25 cellular contexts compared by ENCODE assay signal in the genomic region with DNA sequence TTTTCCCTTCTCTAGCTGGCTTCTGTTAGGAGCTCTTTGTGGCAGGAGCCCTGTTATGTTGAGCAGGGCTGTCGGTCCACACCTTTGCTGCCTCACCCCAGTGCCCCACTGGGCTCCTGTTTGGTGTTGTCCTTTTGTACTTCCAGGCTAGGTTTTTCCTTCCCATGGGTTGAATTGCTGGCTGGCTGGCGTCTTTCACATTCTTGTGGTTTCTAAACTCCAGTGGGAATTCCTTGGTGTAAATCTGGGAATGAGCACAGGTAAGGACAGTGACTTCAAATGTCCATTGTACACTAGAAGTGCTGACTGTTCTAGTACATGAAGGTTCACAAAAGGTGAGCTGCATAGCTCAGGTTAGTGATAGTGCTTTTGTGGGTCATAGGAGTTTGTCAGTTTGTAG. TPM values are rescaled to one million over a fixed set of nuclear protein-coding genes. Genes with fewer than 3 reads are reported as not detected.
DNase-seq lines count a peak whose midpoint lies in the region; ATAC-seq, FAIRE-seq and TF ChIP-seq lines count a peak whose summit lies in the region.
"Had no signal": no experiment of that assay in that cellular context is flagged by ENCODE, and none has a peak within 500 bp of the region (broad histone marks: within the 10 kb centered on the region; RNA-seq: fewer than 3 reads in every experiment).

No MANE protein-coding gene starts in this region.

- H3K56ac ChIP-seq in IMR-90 (ENCODE audit: extremely low read depth, insufficient read depth, low read length): no peak overlapping the region; the same call in 1 of the 2 replicates

- peak; percentile 78 for ATAC-seq in GM23338
- ATAC-seq in IMR-90 (ENCODE audit: low read depth): no peak
- no peak for ATAC-seq in sciatic nerve
- ATAC-seq: T-cell had no signal

- H4K8ac ChIP-seq in IMR-90 (ENCODE audit: low read depth in 2 of 2, low read length in 2 of 2) (no peak overlapping the region), mesenchymal stem cell (ENCODE audit: low read length) (peak overlapping the region; percentile 42)

- no peaks in the 10 kb centered on the region for H3K36me3 ChIP-seq in GM23338 (ENCODE audit: insufficient read depth)
- no peaks in the 10 kb centered on the region for H3K36me3 ChIP-seq in IMR-90 (ENCODE audit: control insufficient read depth, insufficient read depth, low read length)
- H3K36me3 ChIP-seq in mesenchymal stem cell (ENCODE audit: control insufficient read depth in 1 of 2, insufficient read depth in 2 of 2, low read depth in 1 of 2, low read length in 2 of 2): no peaks in the 10 kb centered on the region
- no peaks in the 10 kb centered on the region for H3K36me3 ChIP-seq in thyroid gland
- H3K36me3 ChIP-seq: esophagus squamous epithelium, HAP-1, SJCRH30, uterus had no signal

- H4K20me1 ChIP-seq in GM23338 (replicated peaks; ENCODE audit: insufficient read depth) (no peaks in the 10 kb centered on the region; the same call in 1 of the 2 replicates), IMR-90 (ENCODE audit: insufficient read depth, low read length) (peaks cover 15% of the 10 kb centered on the region; the same call in 1 of the 2 replicates)

- H2BK20ac ChIP-seq in IMR-90 (ENCODE audit: low read depth, low read length): peak overlapping the region; percentile 26; the same call in 1 of the 2 replicates

- no peaks in the 10 kb centered on the region for H3K9me3 Mint-ChIP-seq in GM23338
- H3K9me3 Mint-ChIP-seq: activated naive CD4-positive, alpha-beta T cell treated with anti-CD3 and anti-CD28 coated beads, Interleukin-2, amount 50 U/mL, for 24 hours; activated T-helper 1 cell treated with anti-CD3 and anti-CD28 coated beads, Interleukin-12 subunit alpha, Interleukin-12 subunit beta, Interleukin-2, Interleukin-4 antibody, amounts not matched to agents 30 ng/mL and 10 ng/mL and 1 ng/mL, durations not matched to agents 14 hours and 24 hours and 36 hours; mesothelial cell of epicardium; nephron progenitor cell; T-cell had no signal

- H3K4me2 ChIP-seq in GM23338 (peak overlapping the region; percentile 61), IMR-90 (ENCODE audit: low read depth, low read length) (no peak overlapping the region), mesenchymal stem cell (ENCODE audit: low read length, poor library complexity, severe bottlenecking) (no peak overlapping the region)

- no peaks in the 10 kb centered on the region for H3F3A ChIP-seq in GM23338 (replicated peaks; ENCODE audit: low read depth)

- H3K23ac ChIP-seq in IMR-90 (ENCODE audit: low read depth, low read length) (0 out of 2 replicates have a peak overlapping the region, but pooled peaks have one; percentile 36), mesenchymal stem cell (ENCODE audit: low read length in 2 of 2) (no peak overlapping the region)

- TF ChIP-seq POLR2A in IMR-90 (IDR thresholded peaks at IDR 0.05; ENCODE audit: low read depth, low read length) (no peak), thyroid gland (IDR thresholded peaks at IDR 0.05) (no peak)

- no peak overlapping the region for H2AK9ac ChIP-seq in IMR-90 (replicated peaks; ENCODE audit: low read depth, low read length, poor library complexity)

- H2BK12ac ChIP-seq in mesenchymal stem cell (ENCODE audit: low read length in 2 of 2): no peak overlapping the region

- H2BK15ac ChIP-seq in IMR-90 (ENCODE audit: low read depth, low read length) (no peak overlapping the region), mesenchymal stem cell (ENCODE audit: low read depth, poor library complexity, severe bottlenecking) (no peak overlapping the region)

- no peak for FAIRE-seq in HTR-8/SVneo (lab: Jason Lieb, UNC)

- H3K27me3 ChIP-seq in GM23338 (ENCODE audit: insufficient read depth): no peaks in the 10 kb centered on the region
- no peaks in the 10 kb centered on the region for H3K27me3 ChIP-seq in IMR-90 (ENCODE audit: control insufficient read depth, insufficient read depth, low read length)
- peaks cover 0 to 3% of the 10 kb centered on the region in 2 experiments for H3K27me3 ChIP-seq in mesenchymal stem cell (ENCODE audit: control insufficient read depth in 1 of 2, insufficient read depth in 1 of 2, low read length in 2 of 2)
- H3K27me3 ChIP-seq in thyroid gland: no peaks in the 10 kb centered on the region
- H3K27me3 ChIP-seq: SJCRH30, uterus had no signal

- intact Hi-C loops in IMR-90 (cut with micrococcal nuclease) (no loop called here), thyroid gland (cut with DNase I) (no loop called here), sciatic nerve (cut with DNase I) (no loop called here)

- H3K9me2 ChIP-seq in GM23338 (ENCODE audit: insufficient read depth): no peaks in the 10 kb centered on the region

- H4K91ac ChIP-seq in IMR-90 (ENCODE audit: insufficient read depth, low read depth, low read length): peak overlapping the region; percentile 51; the same call in 1 of the 2 replicates
- H4K91ac ChIP-seq in mesenchymal stem cell (ENCODE audit: low read length): no peak overlapping the region

- TF ChIP-seq CTCF in GM23338 (conservative IDR thresholded peaks at IDR 0.05; ENCODE audit: low read depth in 2 of 2) (no peak), IMR-90 (conservative IDR thresholded peaks at IDR 0.05; ENCODE audit: low read depth, low read length) (no peak), thyroid gland (IDR thresholded peaks at IDR 0.05) (no peak)

- no TSS peak for BruUV-seq in IMR-90 (replicated peaks; lab: Mats Ljungman, UMichigan)

- H3K4me1 ChIP-seq in GM23338 (ENCODE audit: insufficient read depth) (peaks cover 29% of the 10 kb centered on the region), IMR-90 (ENCODE audit: control insufficient read depth, insufficient read depth, low read length) (peaks cover 7% of the 10 kb centered on the region), mesenchymal stem cell (ENCODE audit: control insufficient read depth, insufficient read depth, low read depth, low read length) (no peaks in the 10 kb centered on the region), thyroid gland (peaks cover 32 to 39% of the 10 kb centered on the region in 2 donors)
- H3K4me1 ChIP-seq: HAP-1, uterus had no signal

- dilution Hi-C loops in IMR-90 (cut with HindIII; ENCODE audit: low sequenced_read_pairs, unreplicated experiment): no loop called here

- H2AFZ ChIP-seq in GM23338 (no peak overlapping the region), IMR-90 (replicated peaks; ENCODE audit: low read length, poor library complexity) (no peak overlapping the region), mesenchymal stem cell (ENCODE audit: low read depth, low read length) (no peak overlapping the region)

- no peak for TF ChIP-seq RAD21 in IMR-90 (IDR thresholded peaks at IDR 0.05; ENCODE audit: low read length)

- H3K27ac ChIP-seq in GM23338 (ENCODE audit: low read depth) (peak overlapping the region; percentile 75), IMR-90 (ENCODE audit: insufficient read depth, low read length) (no peak overlapping the region), mesenchymal stem cell (ENCODE audit: low read length, poor library complexity, severe bottlenecking) (no peak overlapping the region), thyroid gland (no peak overlapping the region)
- H3K27ac ChIP-seq: C4-2B, esophagus squamous epithelium, SJCRH30, uterus had no signal

- H2BK120ac ChIP-seq in IMR-90 (ENCODE audit: low read depth, low read length) (no peak overlapping the region; the same call in 1 of the 2 replicates), mesenchymal stem cell (ENCODE audit: low read depth, low read length) (peak overlapping the region; percentile 64)

- H3K4me3 ChIP-seq in GM23338: no peak overlapping the region
- no peak overlapping the region for H3K4me3 ChIP-seq in IMR-90 (ENCODE audit: insufficient read depth, low read depth, low read length)
- H3K4me3 ChIP-seq in mesenchymal stem cell (ENCODE audit: insufficient read depth in 1 of 2, low read depth in 1 of 2, low read length in 2 of 2): no peak overlapping the region
- H3K4me3 ChIP-seq in thyroid gland (replicated peaks in 1 of 3): no peak overlapping the region
- H3K4me3 ChIP-seq: esophagus squamous epithelium, HAP-1, SJCRH30, uterus had no signal

- peaks cover 26% of the 10 kb centered on the region for H3K4me1 Mint-ChIP-seq in GM23338
- H3K4me1 Mint-ChIP-seq: nephron progenitor cell had no signal

- H3K27me3 Mint-ChIP-seq in GM23338 (ENCODE audit: insufficient read depth, low read depth, poor library complexity): peaks cover 3% of the 10 kb centered on the region
- H3K27me3 Mint-ChIP-seq: activated naive CD4-positive, alpha-beta T cell treated with anti-CD3 and anti-CD28 coated beads, Interleukin-2, amount 50 U/mL, for 24 hours; T-cell had no signal

- no peak overlapping the region; the same call in 2 of the 3 replicates for H3K4me3 Mint-ChIP-seq in GM23338
- H3K4me3 Mint-ChIP-seq: activated naive CD4-positive, alpha-beta T cell treated with anti-CD3 and anti-CD28 coated beads, Interleukin-2, amount 50 U/mL, for 24 hours; activated T-helper 1 cell treated with anti-CD3 and anti-CD28 coated beads, Interleukin-12 subunit alpha, Interleukin-12 subunit beta, Interleukin-2, Interleukin-4 antibody, amounts not matched to agents 30 ng/mL and 10 ng/mL and 1 ng/mL, durations not matched to agents 14 hours and 24 hours and 36 hours; mesothelial cell of epicardium; nephron progenitor cell; T-cell had no signal

- H2AK5ac ChIP-seq in IMR-90 (ENCODE audit: low read depth, low read length): peak overlapping the region; percentile 51; the same call in 1 of the 2 replicates
- H2AK5ac ChIP-seq in mesenchymal stem cell (ENCODE audit: low read length, severe bottlenecking): no peak overlapping the region

- H4K5ac ChIP-seq in IMR-90 (ENCODE audit: low read depth, low read length): no peak overlapping the region

- H3K14ac ChIP-seq in IMR-90 (replicated peaks; ENCODE audit: low read depth, low read length) (0 out of 2 replicates have a peak overlapping the region, but pooled peaks have one; percentile 71), mesenchymal stem cell (ENCODE audit: low read length in 2 of 2) (peak overlapping the region in 1 of 2 experiments; percentile 81)

- POLR2A ChIA-PET in IMR-90 (lab: Charles Lee; ENCODE audit: unreplicated experiment): no interaction called here

- in situ Hi-C loops in IMR-90 (cut with MboI; ENCODE audit: low sequenced_read_pairs): no loop called here

- peaks cover 4% of the 10 kb centered on the region for H3K9me1 ChIP-seq in IMR-90 (ENCODE audit: insufficient read depth, low read length)

- H3K79me2 ChIP-seq in GM23338 (replicated peaks; ENCODE audit: insufficient read depth): peaks cover 36% of the 10 kb centered on the region

- 100% methylated on average over 1 of the region's 2 CpGs; no CpG with 5 or more reads in 1 of the 2 experiments for WGBS in IMR-90 (ENCODE audit: extremely low coverage in 2 of 2, insufficient read length in 1 of 2), 2 experiments
- 34% methylated on average over 2 of the region's 2 CpGs for WGBS in mesenchymal stem cell
- WGBS in thyroid gland, 2 donors: 78 to 96% methylated on average over 2 of the region's 2 CpGs

- H3K9ac ChIP-seq in IMR-90 (ENCODE audit: low read depth, low read length): no peak overlapping the region
- H3K9ac ChIP-seq in mesenchymal stem cell (ENCODE audit: low read length): no peak overlapping the region

- H3K18ac ChIP-seq in IMR-90 (ENCODE audit: low read depth, low read length) (no peak overlapping the region), mesenchymal stem cell (ENCODE audit: low read depth in 1 of 2, low read length in 2 of 2) (no peak overlapping the region)

- peak overlapping the region; percentile 75 for H3K27ac Mint-ChIP-seq in GM23338
- H3K27ac Mint-ChIP-seq: activated T-helper 1 cell treated with anti-CD3 and anti-CD28 coated beads, Interleukin-12 subunit alpha, Interleukin-12 subunit beta, Interleukin-2, Interleukin-4 antibody, amounts not matched to agents 30 ng/mL and 10 ng/mL and 1 ng/mL, durations not matched to agents 14 hours and 24 hours and 36 hours; mesothelial cell of epicardium; nephron progenitor cell; T-cell had no signal

- H3K9me3 ChIP-seq in IMR-90 (ENCODE audit: control insufficient read depth, insufficient read depth, low read length) (no peaks in the 10 kb centered on the region), mesenchymal stem cell (ENCODE audit: control insufficient read depth, low read length) (no peaks in the 10 kb centered on the region), thyroid gland (no peaks in the 10 kb centered on the region)
- H3K9me3 ChIP-seq: esophagus squamous epithelium, HAP-1, uterus had no signal

- H3K4ac ChIP-seq in IMR-90 (ENCODE audit: low read depth, low read length): no peak overlapping the region
- H3K4ac ChIP-seq in mesenchymal stem cell (ENCODE audit: low read depth in 1 of 2, low read length in 2 of 2): no peak overlapping the region

- H3K79me1 ChIP-seq in IMR-90 (ENCODE audit: low read depth in 1 of 2, low read length in 2 of 2) (peaks cover 35 to 78% of the 10 kb centered on the region in 2 experiments), mesenchymal stem cell (replicated peaks; ENCODE audit: low read length, poor library complexity, severe bottlenecking) (no peaks in the 10 kb centered on the region)

- H3K36me3 Mint-ChIP-seq in GM23338 (ENCODE audit: low read depth): no peaks in the 10 kb centered on the region
- H3K36me3 Mint-ChIP-seq: mesothelial cell of epicardium had no signal

- CTCF ChIA-PET in IMR-90 (lab: Yijun Ruan, JAX): no interaction called here

- DNase-seq in GM23338 (ENCODE audit: low spot score) (peak; percentile 28), IMR-90 (no peak), astrocyte of the hippocampus (ENCODE audit: low read depth, low spot score) (peak; percentile 51), mesenchymal stem cell (no peak), thyroid gland (no peak), sciatic nerve (ENCODE audit: low spot score) (no peak), HTR-8/SVneo (ENCODE audit: insufficient read length, low spot score) (no peak)
- no peak for DNase-seq in activated T-cell treated with anti-CD3 and anti-CD28 coated beads, Interleukin-2, amount 50 U/mL, for 48 hours
- DNase-seq: effector CD8-positive, alpha-beta T cell; esophagus squamous epithelium; NCI-H1092; NCI-H2029; NCI-H2227 treated with DMSO at 0.1 percent for 48 hours; nephron progenitor cell; posterior cingulate gyrus; stimulated activated CD4-positive, alpha-beta T cell treated with anti-CD3 and anti-CD28 coated beads, Interleukin-1b, Interleukin-23, amount 100 ng/mL, for 48 hours; substantia nigra; T-cell; uterus had no signal

- H2BK5ac ChIP-seq in IMR-90 (ENCODE audit: low read depth, low read length, poor library complexity, severe bottlenecking): no peak overlapping the region
- no peak overlapping the region for H2BK5ac ChIP-seq in mesenchymal stem cell (ENCODE audit: low read depth, low read length, poor library complexity, severe bottlenecking)

RNA-seq across cellular contexts. Expression of gene RASGRF2, which starts 30.4 kb away (rescaled TPM):
- 15.0 and 19.2 TPM in 2 replicates for total RNA-seq in GM23338 (2014; rRNA removed; shearing (Covaris generic))
- polyA plus RNA-seq in GM23338 (2016; fragmentation: Nextera tagmentation; extraction: Ambion mirVana): 4.3 and 5.0 TPM in 2 replicates
- 5.0 and 5.3 TPM in 2 replicates for total RNA-seq in IMR-90 (2012; rRNA removed)
- 2.9 and 3.0 TPM in 2 replicates for polyA plus RNA-seq in IMR-90 (2012; rRNA removed)
- 1.1 and 1.3 TPM in 2 replicates for polyA plus RNA-seq in IMR-90 (2012; cell fraction: cytosol; rRNA removed)
- 2.3 and 7.5 TPM in 2 replicates for polyA plus RNA-seq in IMR-90 (2012; cell fraction: nucleus; rRNA removed; ENCODE audit: low replicate concordance)
- polyA plus RNA-seq in mesenchymal stem cell (2013, experiment 1 of 2): 24.9 TPM
- 25.2 TPM for polyA plus RNA-seq in mesenchymal stem cell (2013, experiment 2 of 2)
- 10 to 100 TPM in 3 of 4 donors, 1 to 10 TPM in 1; 9.2 to 18.8 (median 14.8) TPM for total RNA-seq in thyroid gland
- 63.8 TPM for total RNA-seq in sciatic nerve

Comparison
In these comparisons a context has a peak if more than half of its experiments do, and no peak if none do; other contexts are left out.
1. DNase-seq: peak in GM23338 (single experiment) and astrocyte of the hippocampus (single experiment); none in IMR-90 (single experiment), mesenchymal stem cell (single experiment), activated T-cell treated with anti-CD3 and anti-CD28 coated beads, Interleukin-2, amount 50 U/mL, for 48 hours (0 of 2), thyroid gland (0 of 2), sciatic nerve (single experiment) and HTR-8/SVneo (single experiment).